In the genomic region with DNA sequence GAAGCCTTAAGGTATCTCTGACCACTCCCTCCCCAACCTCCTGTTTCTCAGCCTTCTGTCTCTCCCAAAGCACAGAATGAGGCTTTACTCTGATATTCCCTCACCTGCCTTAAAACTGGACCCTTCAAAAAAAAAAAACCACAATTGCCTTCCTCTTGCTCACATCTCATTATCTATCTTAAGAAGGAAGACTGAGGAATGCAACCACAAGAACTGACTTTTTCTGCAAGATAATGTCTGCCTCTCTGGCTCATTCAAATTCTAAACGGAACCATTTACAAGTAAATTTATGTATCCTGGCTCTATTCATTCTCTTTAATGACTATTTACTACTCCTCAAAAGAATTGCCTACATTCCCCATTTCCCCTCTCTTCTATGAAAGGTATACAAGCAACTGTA, we compare ENCODE assay signal across 19 cellular contexts.
"Had no signal": no experiment of that assay in that cellular context is flagged by ENCODE, and none has a peak within 500 bp of the region (broad histone marks: within the 10 kb centered on the region; RNA-seq: fewer than 3 reads in every experiment).

No MANE protein-coding gene starts in this region.

- H3K9me3 Mint-ChIP-seq: activated CD4-positive, alpha-beta memory T cell treated with anti-CD3 and anti-CD28 coated beads, Interleukin-2, amount 10 ng/mL, durations not matched to agents 7 days and 5 days; activated CD4-positive, alpha-beta T cell treated with anti-CD3 and anti-CD28 coated beads, Interleukin-2, amount 10 ng/mL, durations not matched to agents 24 days and 14 days; activated naive CD4-positive, alpha-beta T cell treated with anti-CD3 and anti-CD28 coated beads, Interleukin-2, amount 50 U/mL, for 24 hours had no signal

- H3K27me3 ChIP-seq: testis had no signal

- H3K4me1 ChIP-seq: heart right ventricle, lower lobe of right lung, testis, uterus had no signal

- ATAC-seq: activated CD4-positive, CD25-positive, alpha-beta regulatory T cell treated with anti-CD3 and anti-CD28 coated beads, Interleukin-2, amount 50 U/mL, for 24 hours; activated CD8-positive, alpha-beta memory T cell treated with anti-CD3 and anti-CD28 coated beads, Interleukin-2, amount 10 ng/mL, durations not matched to agents 7 days and 5 days; heart right ventricle; left lobe of liver; lower lobe of right lung; naive thymus-derived CD8-positive, alpha-beta T cell; sciatic nerve had no signal

- H3K36me3 ChIP-seq: heart right ventricle, lower lobe of right lung, uterus had no signal

- H3K4me3 ChIP-seq: heart right ventricle, lower lobe of right lung, testis, uterus had no signal

- H3K4me1 Mint-ChIP-seq: activated CD4-positive, alpha-beta memory T cell treated with anti-CD3 and anti-CD28 coated beads, Interleukin-2, amount 10 ng/mL, durations not matched to agents 7 days and 5 days; activated CD4-positive, alpha-beta T cell treated with anti-CD3 and anti-CD28 coated beads, Interleukin-2, amount 10 ng/mL, durations not matched to agents 24 days and 14 days; activated CD8-positive, alpha-beta memory T cell treated with anti-CD3 and anti-CD28 coated beads, Interleukin-2, amount 10 ng/mL, durations not matched to agents 7 days and 5 days; activated naive CD4-positive, alpha-beta T cell treated with anti-CD3 and anti-CD28 coated beads, Interleukin-2, amount 50 U/mL, for 24 hours; brain; naive thymus-derived CD8-positive, alpha-beta T cell had no signal

- H3K36me3 Mint-ChIP-seq: activated CD8-positive, alpha-beta memory T cell treated with anti-CD3 and anti-CD28 coated beads, Interleukin-2, amount 10 ng/mL, durations not matched to agents 7 days and 5 days; brain; naive thymus-derived CD8-positive, alpha-beta T cell had no signal

- H3K27ac Mint-ChIP-seq: activated CD4-positive, alpha-beta memory T cell treated with anti-CD3 and anti-CD28 coated beads, Interleukin-2, amount 10 ng/mL, durations not matched to agents 7 days and 5 days; activated CD4-positive, alpha-beta T cell treated with anti-CD3 and anti-CD28 coated beads, Interleukin-2, amount 10 ng/mL, durations not matched to agents 24 days and 14 days; activated CD8-positive, alpha-beta memory T cell treated with anti-CD3 and anti-CD28 coated beads, Interleukin-2, amount 10 ng/mL, durations not matched to agents 7 days and 5 days; activated naive CD4-positive, alpha-beta T cell treated with anti-CD3 and anti-CD28 coated beads, Interleukin-2, amount 50 U/mL, for 24 hours; brain; naive thymus-derived CD8-positive, alpha-beta T cell had no signal

- H3K27ac ChIP-seq: heart right ventricle, lower lobe of right lung, testis, uterus had no signal

- DNase-seq: activated CD4-positive, alpha-beta memory T cell treated with anti-CD3 and anti-CD28 coated beads, Interleukin-2, amount 10 ng/mL, durations not matched to agents 7 days and 5 days; activated CD4-positive, alpha-beta T cell treated with anti-CD3 and anti-CD28 coated beads, Interleukin-2, amount 10 ng/mL, durations not matched to agents 24 days and 14 days; activated CD8-positive, alpha-beta memory T cell treated with anti-CD3 and anti-CD28 coated beads, Interleukin-2, amount 10 ng/mL, durations not matched to agents 7 days and 5 days; activated gamma-delta T cell treated with Interleukin-2 at 50 U/mL for 16 hours; activated T-cell treated with anti-CD3 and anti-CD28 coated beads for 4 hours; aorta; heart right ventricle; lower lobe of right lung; naive thymus-derived CD8-positive, alpha-beta T cell; stimulated activated CD4-positive, alpha-beta T cell treated with anti-CD3 and anti-CD28 coated beads, Interleukin-4, amount 100 ng/mL, for 1 hour; stimulated activated naive CD4-positive, alpha-beta T cell; testis; trophoblast cell; uterus had no signal

- H3K9me3 ChIP-seq: lower lobe of right lung, testis, uterus had no signal

- H3K4me3 Mint-ChIP-seq: activated CD4-positive, alpha-beta memory T cell treated with anti-CD3 and anti-CD28 coated beads, Interleukin-2, amount 10 ng/mL, durations not matched to agents 7 days and 5 days; activated CD4-positive, alpha-beta T cell treated with anti-CD3 and anti-CD28 coated beads, Interleukin-2, amount 10 ng/mL, durations not matched to agents 24 days and 14 days; activated CD8-positive, alpha-beta memory T cell treated with anti-CD3 and anti-CD28 coated beads, Interleukin-2, amount 10 ng/mL, durations not matched to agents 7 days and 5 days; activated naive CD4-positive, alpha-beta T cell treated with anti-CD3 and anti-CD28 coated beads, Interleukin-2, amount 50 U/mL, for 24 hours; brain; naive thymus-derived CD8-positive, alpha-beta T cell had no signal

- H3K27me3 Mint-ChIP-seq: activated CD4-positive, alpha-beta memory T cell treated with anti-CD3 and anti-CD28 coated beads, Interleukin-2, amount 10 ng/mL, durations not matched to agents 7 days and 5 days; activated CD4-positive, alpha-beta T cell treated with anti-CD3 and anti-CD28 coated beads, Interleukin-2, amount 10 ng/mL, durations not matched to agents 24 days and 14 days; activated CD8-positive, alpha-beta memory T cell treated with anti-CD3 and anti-CD28 coated beads, Interleukin-2, amount 10 ng/mL, durations not matched to agents 7 days and 5 days; activated naive CD4-positive, alpha-beta T cell treated with anti-CD3 and anti-CD28 coated beads, Interleukin-2, amount 50 U/mL, for 24 hours; naive thymus-derived CD8-positive, alpha-beta T cell had no signal
